ENCODE assay signal across 1 cellular context in the genomic region with DNA sequence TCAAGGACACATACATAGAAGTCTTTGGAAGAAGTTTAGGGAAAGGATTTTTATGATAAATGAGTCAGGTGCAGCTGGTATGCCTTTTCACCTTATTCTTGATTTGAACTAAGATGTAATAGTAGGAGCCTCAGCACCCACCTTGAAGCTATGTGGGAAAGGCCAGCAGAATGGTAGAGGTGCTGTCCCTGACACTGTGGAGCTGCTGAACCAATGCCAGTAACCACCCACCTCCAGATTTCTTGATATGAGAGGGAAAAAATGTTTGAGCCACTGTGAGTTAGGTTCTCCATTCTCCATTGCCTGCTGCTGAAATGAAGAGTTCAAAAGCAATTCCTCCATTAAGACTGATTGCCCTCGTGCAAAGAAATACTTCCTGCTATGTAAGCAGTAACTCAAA.
TF ChIP-seq lines count a peak whose summit lies in the region.

No MANE protein-coding gene starts in this region.

TF ChIP-seq in GM23338, 12 proteins besides CTCF, POLR2A, EP300 and RAD21:
- TF ChIP-seq, protein P1, sequence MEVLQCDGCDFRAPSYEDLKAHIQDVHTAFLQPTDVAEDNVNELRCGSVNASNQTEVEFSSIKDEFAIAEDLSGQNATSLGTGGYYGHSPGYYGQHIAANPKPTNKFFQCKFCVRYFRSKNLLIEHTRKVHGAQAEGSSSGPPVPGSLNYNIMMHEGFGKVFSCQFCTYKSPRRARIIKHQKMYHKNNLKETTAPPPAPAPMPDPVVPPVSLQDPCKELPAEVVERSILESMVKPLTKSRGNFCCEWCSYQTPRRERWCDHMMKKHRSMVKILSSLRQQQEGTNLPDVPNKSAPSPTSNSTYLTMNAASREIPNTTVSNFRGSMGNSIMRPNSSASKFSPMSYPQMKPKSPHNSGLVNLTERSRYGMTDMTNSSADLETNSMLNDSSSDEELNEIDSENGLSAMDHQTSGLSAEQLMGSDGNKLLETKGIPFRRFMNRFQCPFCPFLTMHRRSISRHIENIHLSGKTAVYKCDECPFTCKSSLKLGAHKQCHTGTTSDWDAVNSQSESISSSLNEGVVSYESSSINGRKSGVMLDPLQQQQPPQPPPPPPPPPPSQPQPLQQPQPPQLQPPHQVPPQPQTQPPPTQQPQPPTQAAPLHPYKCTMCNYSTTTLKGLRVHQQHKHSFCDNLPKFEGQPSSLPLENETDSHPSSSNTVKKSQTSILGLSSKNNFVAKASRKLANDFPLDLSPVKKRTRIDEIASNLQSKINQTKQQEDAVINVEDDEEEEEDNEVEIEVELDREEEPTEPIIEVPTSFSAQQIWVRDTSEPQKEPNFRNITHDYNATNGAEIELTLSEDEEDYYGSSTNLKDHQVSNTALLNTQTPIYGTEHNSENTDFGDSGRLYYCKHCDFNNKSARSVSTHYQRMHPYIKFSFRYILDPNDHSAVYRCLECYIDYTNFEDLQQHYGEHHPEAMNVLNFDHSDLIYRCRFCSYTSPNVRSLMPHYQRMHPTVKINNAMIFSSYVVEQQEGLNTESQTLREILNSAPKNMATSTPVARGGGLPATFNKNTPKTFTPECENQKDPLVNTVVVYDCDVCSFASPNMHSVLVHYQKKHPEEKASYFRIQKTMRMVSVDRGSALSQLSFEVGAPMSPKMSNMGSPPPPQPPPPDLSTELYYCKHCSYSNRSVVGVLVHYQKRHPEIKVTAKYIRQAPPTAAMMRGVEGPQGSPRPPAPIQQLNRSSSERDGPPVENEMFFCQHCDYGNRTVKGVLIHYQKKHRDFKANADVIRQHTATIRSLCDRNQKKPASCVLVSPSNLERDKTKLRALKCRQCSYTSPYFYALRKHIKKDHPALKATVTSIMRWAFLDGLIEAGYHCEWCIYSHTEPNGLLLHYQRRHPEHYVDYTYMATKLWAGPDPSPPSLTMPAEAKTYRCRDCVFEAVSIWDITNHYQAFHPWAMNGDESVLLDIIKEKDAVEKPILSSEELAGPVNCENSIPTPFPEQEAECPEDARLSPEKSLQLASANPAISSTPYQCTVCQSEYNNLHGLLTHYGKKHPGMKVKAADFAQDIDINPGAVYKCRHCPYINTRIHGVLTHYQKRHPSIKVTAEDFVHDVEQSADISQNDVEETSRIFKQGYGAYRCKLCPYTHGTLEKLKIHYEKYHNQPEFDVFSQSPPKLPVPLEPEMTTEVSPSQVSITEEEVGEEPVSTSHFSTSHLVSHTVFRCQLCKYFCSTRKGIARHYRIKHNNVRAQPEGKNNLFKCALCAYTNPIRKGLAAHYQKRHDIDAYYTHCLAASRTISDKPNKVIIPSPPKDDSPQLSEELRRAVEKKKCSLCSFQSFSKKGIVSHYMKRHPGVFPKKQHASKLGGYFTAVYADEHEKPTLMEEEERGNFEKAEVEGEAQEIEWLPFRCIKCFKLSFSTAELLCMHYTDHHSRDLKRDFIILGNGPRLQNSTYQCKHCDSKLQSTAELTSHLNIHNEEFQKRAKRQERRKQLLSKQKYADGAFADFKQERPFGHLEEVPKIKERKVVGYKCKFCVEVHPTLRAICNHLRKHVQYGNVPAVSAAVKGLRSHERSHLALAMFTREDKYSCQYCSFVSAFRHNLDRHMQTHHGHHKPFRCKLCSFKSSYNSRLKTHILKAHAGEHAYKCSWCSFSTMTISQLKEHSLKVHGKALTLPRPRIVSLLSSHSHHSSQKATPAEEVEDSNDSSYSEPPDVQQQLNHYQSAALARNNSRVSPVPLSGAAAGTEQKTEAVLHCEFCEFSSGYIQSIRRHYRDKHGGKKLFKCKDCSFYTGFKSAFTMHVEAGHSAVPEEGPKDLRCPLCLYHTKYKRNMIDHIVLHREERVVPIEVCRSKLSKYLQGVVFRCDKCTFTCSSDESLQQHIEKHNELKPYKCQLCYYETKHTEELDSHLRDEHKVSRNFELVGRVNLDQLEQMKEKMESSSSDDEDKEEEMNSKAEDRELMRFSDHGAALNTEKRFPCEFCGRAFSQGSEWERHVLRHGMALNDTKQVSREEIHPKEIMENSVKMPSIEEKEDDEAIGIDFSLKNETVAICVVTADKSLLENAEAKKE (CRISPR knock-in tag; IDR thresholded peaks at IDR 0.05) = no peak
- TF ChIP-seq JUNB (IDR thresholded peaks at IDR 0.05; ENCODE audit: unreplicated experiment) = no peak
- no peak for TF ChIP-seq STAT1 (IDR thresholded peaks at IDR 0.05; ENCODE audit: unreplicated experiment)
- no peak for TF ChIP-seq POLR2AphosphoS5 (IDR thresholded peaks at IDR 0.05; ENCODE audit: low read depth)
- no peak for TF ChIP-seq NANOG (IDR thresholded peaks at IDR 0.05; ENCODE audit: borderline replicate concordance)
- TF ChIP-seq EZH2phosphoT487 (IDR thresholded peaks at IDR 0.05; ENCODE audit: unreplicated experiment) = no peak
- TF ChIP-seq EZH2 (IDR thresholded peaks at IDR 0.05; ENCODE audit: low read depth, unreplicated experiment) = no peak
- TF ChIP-seq ZNF331 (CRISPR knock-in tag; IDR thresholded peaks at IDR 0.05; ENCODE audit: low read depth) = no peak
- no peak for TF ChIP-seq ZNF114 (CRISPR knock-in tag; IDR thresholded peaks at IDR 0.05)
- TF ChIP-seq, protein P2, sequence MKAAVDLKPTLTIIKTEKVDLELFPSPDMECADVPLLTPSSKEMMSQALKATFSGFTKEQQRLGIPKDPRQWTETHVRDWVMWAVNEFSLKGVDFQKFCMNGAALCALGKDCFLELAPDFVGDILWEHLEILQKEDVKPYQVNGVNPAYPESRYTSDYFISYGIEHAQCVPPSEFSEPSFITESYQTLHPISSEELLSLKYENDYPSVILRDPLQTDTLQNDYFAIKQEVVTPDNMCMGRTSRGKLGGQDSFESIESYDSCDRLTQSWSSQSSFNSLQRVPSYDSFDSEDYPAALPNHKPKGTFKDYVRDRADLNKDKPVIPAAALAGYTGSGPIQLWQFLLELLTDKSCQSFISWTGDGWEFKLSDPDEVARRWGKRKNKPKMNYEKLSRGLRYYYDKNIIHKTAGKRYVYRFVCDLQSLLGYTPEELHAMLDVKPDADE (IDR thresholded peaks at IDR 0.05) = no peak
- TF ChIP-seq CREB1 (CRISPR knock-in tag; IDR thresholded peaks at IDR 0.05; ENCODE audit: low read depth) = no peak
- TF ChIP-seq, protein P3, sequence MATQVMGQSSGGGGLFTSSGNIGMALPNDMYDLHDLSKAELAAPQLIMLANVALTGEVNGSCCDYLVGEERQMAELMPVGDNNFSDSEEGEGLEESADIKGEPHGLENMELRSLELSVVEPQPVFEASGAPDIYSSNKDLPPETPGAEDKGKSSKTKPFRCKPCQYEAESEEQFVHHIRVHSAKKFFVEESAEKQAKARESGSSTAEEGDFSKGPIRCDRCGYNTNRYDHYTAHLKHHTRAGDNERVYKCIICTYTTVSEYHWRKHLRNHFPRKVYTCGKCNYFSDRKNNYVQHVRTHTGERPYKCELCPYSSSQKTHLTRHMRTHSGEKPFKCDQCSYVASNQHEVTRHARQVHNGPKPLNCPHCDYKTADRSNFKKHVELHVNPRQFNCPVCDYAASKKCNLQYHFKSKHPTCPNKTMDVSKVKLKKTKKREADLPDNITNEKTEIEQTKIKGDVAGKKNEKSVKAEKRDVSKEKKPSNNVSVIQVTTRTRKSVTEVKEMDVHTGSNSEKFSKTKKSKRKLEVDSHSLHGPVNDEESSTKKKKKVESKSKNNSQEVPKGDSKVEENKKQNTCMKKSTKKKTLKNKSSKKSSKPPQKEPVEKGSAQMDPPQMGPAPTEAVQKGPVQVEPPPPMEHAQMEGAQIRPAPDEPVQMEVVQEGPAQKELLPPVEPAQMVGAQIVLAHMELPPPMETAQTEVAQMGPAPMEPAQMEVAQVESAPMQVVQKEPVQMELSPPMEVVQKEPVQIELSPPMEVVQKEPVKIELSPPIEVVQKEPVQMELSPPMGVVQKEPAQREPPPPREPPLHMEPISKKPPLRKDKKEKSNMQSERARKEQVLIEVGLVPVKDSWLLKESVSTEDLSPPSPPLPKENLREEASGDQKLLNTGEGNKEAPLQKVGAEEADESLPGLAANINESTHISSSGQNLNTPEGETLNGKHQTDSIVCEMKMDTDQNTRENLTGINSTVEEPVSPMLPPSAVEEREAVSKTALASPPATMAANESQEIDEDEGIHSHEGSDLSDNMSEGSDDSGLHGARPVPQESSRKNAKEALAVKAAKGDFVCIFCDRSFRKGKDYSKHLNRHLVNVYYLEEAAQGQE (IDR thresholded peaks at IDR 0.05; ENCODE audit: unreplicated experiment) = no peak
